In genomic region chr7:50865450-50865849, GRCh38 we compare ENCODE assay signal across 23 cellular contexts.
DNase-seq lines count a peak whose midpoint lies in the region; ATAC-seq, FAIRE-seq and TF ChIP-seq lines count a peak whose summit lies in the region.
"Had no signal": no experiment of that assay in that cellular context is flagged by ENCODE, and none has a peak within 500 bp of the region (broad histone marks: within the 10 kb centered on the region; RNA-seq: fewer than 3 reads in every experiment).

No MANE protein-coding gene starts in this region.

- no peak for DNase-seq in Right ventricle myocardium inferior (ENCODE audit: missing footprints)
- DNase-seq in left ventricle myocardium inferior, result no peak
- peak; percentile 23 for DNase-seq in cerebellum (ENCODE audit: low spot score)
- peak; percentile 19 to 64 for DNase-seq in foreskin keratinocyte
- peak; percentile 21 for DNase-seq in renal cortical epithelial cell (ENCODE audit: low read depth)
- DNase-seq in GDM1 (lab: John Stamatoyannopoulos, UW), result no peak
- no peak for DNase-seq in Calu3
- no peak for DNase-seq in GM19239 (ENCODE audit: insufficient read length, low spot score)
- DNase-seq: 8988T, DMS153, NCI-H1092 treated with DMSO at 0.1 percent for 48 hours, NCI-H1436, NCI-H187, NCI-H2081 treated with DMSO at 0.1 percent for 48 hours, NCI-H2171, NCI-H226, NCI-H510A, RPMI8226, SHP77 had no signal

- CTCF ChIA-PET in Calu3 (lab: Charles Lee), result no interaction called here

- H3K9me3 Mint-ChIP-seq in Calu3 (ENCODE audit: low read depth, unreplicated experiment), result no peaks in the 10 kb centered on the region

- ATAC-seq in Right ventricle myocardium inferior (peak; percentile 27), foreskin keratinocyte (peak; percentile 48)
- ATAC-seq: HCT116 had no signal

- no peak overlapping the region for H3K4me3 Mint-ChIP-seq in Calu3 (ENCODE audit: low read depth, unreplicated experiment)
- H3K4me3 Mint-ChIP-seq: IgD-negative memory B cell had no signal

- no peaks in the 10 kb centered on the region for H3K9me3 ChIP-seq in left ventricle myocardium inferior (replicated peaks)

- peaks cover 34% of the 10 kb centered on the region for H3K4me1 Mint-ChIP-seq in Calu3 (ENCODE audit: low read depth, unreplicated experiment)
- H3K4me1 Mint-ChIP-seq: IgD-negative memory B cell had no signal

- H3K27ac Mint-ChIP-seq in Calu3 (ENCODE audit: unreplicated experiment), result no peak overlapping the region
- H3K27ac Mint-ChIP-seq: IgD-negative memory B cell had no signal

- no peak for TF ChIP-seq CTCF in left ventricle myocardium inferior (IDR thresholded peaks at IDR 0.05; ENCODE audit: borderline replicate concordance)
- no peak for TF ChIP-seq CTCF in foreskin keratinocyte (conservative IDR thresholded peaks at IDR 0.05)
- no peak for TF ChIP-seq CTCF in Calu3 (IDR thresholded peaks at IDR 0.05; ENCODE audit: unreplicated experiment)

- H3K36me3 ChIP-seq in left ventricle myocardium inferior, result no peaks in the 10 kb centered on the region

- H3K27me3 Mint-ChIP-seq in Calu3 (ENCODE audit: unreplicated experiment), result no peaks in the 10 kb centered on the region

- intact Hi-C loops in Right ventricle myocardium inferior (cut with DNase I), result no loop called here
- intact Hi-C loops in left ventricle myocardium inferior (cut with micrococcal nuclease), result no loop called here
- intact Hi-C loops in Calu3 (cut with micrococcal nuclease; ENCODE audit: unreplicated experiment), result loop anchor here (5.0 kb wide), 1 partner anchor 182 kb away; no protein-coding TSS in a partner anchor

- peaks cover 20% of the 10 kb centered on the region for H3K4me1 ChIP-seq in left ventricle myocardium inferior
- peaks cover 4% of the 10 kb centered on the region for H3K4me1 ChIP-seq in foreskin keratinocyte

- no TSS peak for BruUV-seq in Calu3 (replicated peaks; lab: Mats Ljungman, UMichigan)

- H3K27ac ChIP-seq in left ventricle myocardium inferior (replicated peaks), result no peak overlapping the region
- no peak overlapping the region for H3K27ac ChIP-seq in foreskin keratinocyte
- H3K27ac ChIP-seq: KMS-11 had no signal

- peaks cover 8% of the 10 kb centered on the region for H3K36me3 Mint-ChIP-seq in Calu3 (ENCODE audit: insufficient read depth, unreplicated experiment)
- H3K36me3 Mint-ChIP-seq: IgD-negative memory B cell had no signal

- H3K27me3 ChIP-seq in left ventricle myocardium inferior (ENCODE audit: low read depth) (no peaks in the 10 kb centered on the region), foreskin keratinocyte (no peaks in the 10 kb centered on the region)

- no peak overlapping the region for H3K4me3 ChIP-seq in left ventricle myocardium inferior

- no peak for FAIRE-seq in GM19239 (lab: Jason Lieb, UNC)
- FAIRE-seq: H1 had no signal

Comparison
In these comparisons a context has a peak if more than half of its experiments do, and no peak if none do; other contexts are left out.
1. DNase-seq: peak in cerebellum (single experiment), foreskin keratinocyte (2 of 2) and renal cortical epithelial cell (single experiment); none in Right ventricle myocardium inferior (single experiment), left ventricle myocardium inferior (single experiment), GDM1 (single experiment), Calu3 (single experiment) and GM19239 (single experiment).